In the genomic region with DNA sequence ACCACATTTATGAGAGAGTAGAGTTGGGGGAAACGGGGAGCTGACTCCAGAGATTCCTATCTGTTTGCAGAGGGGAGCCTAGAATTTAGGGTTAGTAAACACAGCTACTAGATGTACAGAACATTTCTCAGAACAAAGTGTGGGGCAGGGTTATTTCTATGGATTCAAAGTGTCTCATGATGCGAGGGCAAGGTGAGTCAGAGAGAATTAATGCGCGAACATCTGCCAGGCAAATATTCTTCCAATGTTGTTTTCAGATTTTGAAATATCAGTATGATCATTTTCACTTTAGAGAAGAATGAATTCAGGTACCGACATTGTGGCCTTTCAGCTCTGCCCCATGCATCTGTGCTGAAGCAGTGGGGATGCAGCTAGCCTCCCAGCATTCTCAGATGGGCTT, we compare ENCODE assay signal across 16 cellular contexts. TPM values are rescaled to one million over a fixed set of nuclear protein-coding genes. Genes with fewer than 3 reads are reported as not detected.
A peak's percentile ranks its signal among the peaks of the same experiment; 100 is the strongest.
DNase-seq lines count a peak whose midpoint lies in the region; ATAC-seq and TF ChIP-seq lines count a peak whose summit lies in the region.
"Had no signal": no experiment of that assay in that cellular context is flagged by ENCODE, and none has a peak within 500 bp of the region (broad histone marks: within the 10 kb centered on the region; RNA-seq: fewer than 3 reads in every experiment).

No MANE protein-coding gene starts in this region.

- no peak for ATAC-seq in CD4-positive, alpha-beta T cell (ENCODE audit: poor library complexity)
- no peak for ATAC-seq in HG02884 (IDR thresholded peaks at IDR 0.05; ENCODE audit: unreplicated experiment)
- ATAC-seq: A549 had no signal

- no peak overlapping the region for H3K27ac Mint-ChIP-seq in CD4-positive, alpha-beta T cell

- H3K9me3 ChIP-seq in CD4-positive, alpha-beta T cell (ENCODE audit: control insufficient read depth, low read length) = no peaks in the 10 kb centered on the region
- H3K9me3 ChIP-seq in esophagus squamous epithelium = no peaks in the 10 kb centered on the region
- H3K9me3 ChIP-seq: A549, SJSA1 had no signal

- intact Hi-C loops in CD4-positive, alpha-beta T cell (cut with DNase I, micrococcal nuclease) = loop anchor here (5.0 to 10.0 kb wide), 3 partner anchors 301 to 1196 kb away; partner anchors contain the start of gene TMX3 (in 1 of the 2)
- intact Hi-C loops in esophagus squamous epithelium (cut with DNase I) = no loop called here

- DNase-seq in CD4-positive, alpha-beta T cell = no peak
- DNase-seq in KBM-7 = peak; percentile 18
- no peak for DNase-seq in esophagus squamous epithelium (lab: John Stamatoyannopoulos, UW)
- no peak for DNase-seq in islet precursor cell
- no peak for DNase-seq in activated gamma-delta T cell treated with Interleukin-2 at 50 U/mL for 16 hours
- no peak for DNase-seq in LoVo (ENCODE audit: low spot score)
- DNase-seq: DMS153, NCI-H1417 treated with DMSO at 0.1 percent for 48 hours, NCI-H2029 treated with DMSO at 0.1 percent for 48 hours, NCI-H510A, NCI-H82 had no signal

- CTCF ChIA-PET in CD4-positive, alpha-beta T cell (lab: Charles Lee) = no interaction called here

- H3K4me3 Mint-ChIP-seq in CD4-positive, alpha-beta T cell = peak overlapping the region; percentile 68

- no peak for TF ChIP-seq POLR2A in esophagus squamous epithelium (IDR thresholded peaks at IDR 0.05)

- peaks cover 20% of the 10 kb centered on the region for H3K27me3 Mint-ChIP-seq in CD4-positive, alpha-beta T cell

- POLR2A ChIA-PET in CD4-positive, alpha-beta T cell (lab: Charles Lee) = no interaction called here

- H3K36me3 ChIP-seq in esophagus squamous epithelium = no peaks in the 10 kb centered on the region

- no peaks in the 10 kb centered on the region for H3K9me3 Mint-ChIP-seq in CD4-positive, alpha-beta T cell

- H3K27ac ChIP-seq in CD4-positive, alpha-beta T cell (ENCODE audit: low read depth, low read length) = no peak overlapping the region
- H3K27ac ChIP-seq in esophagus squamous epithelium (peak overlapping the region in 3 of 4 donors; percentile 88 to 92 (median 90)), temporal lobe (ENCODE audit: low read depth, low read length) (peak overlapping the region; percentile 44)
- H3K27ac ChIP-seq: A549, C4-2B, SJSA1 had no signal

- TF ChIP-seq CTCF in CD4-positive, alpha-beta T cell (IDR thresholded peaks at IDR 0.05) = no peak
- TF ChIP-seq CTCF in esophagus squamous epithelium (IDR thresholded peaks at IDR 0.05) = no peak

- no peak overlapping the region for H3K4me3 ChIP-seq in esophagus squamous epithelium
- H3K4me3 ChIP-seq: A549, SJSA1 had no signal

- no peaks in the 10 kb centered on the region for H3K36me3 Mint-ChIP-seq in CD4-positive, alpha-beta T cell (ENCODE audit: low read depth)

- peaks cover 37% of the 10 kb centered on the region for H3K4me1 Mint-ChIP-seq in CD4-positive, alpha-beta T cell (ENCODE audit: low read depth)

- H3K27me3 ChIP-seq in CD4-positive, alpha-beta T cell (ENCODE audit: control insufficient read depth, insufficient read depth, low read length) = no peaks in the 10 kb centered on the region
- no peaks in the 10 kb centered on the region for H3K27me3 ChIP-seq in esophagus squamous epithelium
- H3K27me3 ChIP-seq: SJSA1 had no signal

- in situ Hi-C loops in KBM-7 (cut with MboI; ENCODE audit: low pct_unique_long_range_greater_than_20kb, low sequenced_read_pairs) = no loop called here

- H3K4me1 ChIP-seq in esophagus squamous epithelium = peaks cover 4 to 53% (median 7%) of the 10 kb centered on the region in 3 donors
- H3K4me1 ChIP-seq: A549 had no signal

- WGBS in esophagus squamous epithelium, 2 donors = 77 to 81% methylated on average over 5 of the region's 5 CpGs

RNA-seq across cellular contexts. Expression of gene DSEL, which starts 2.0 kb away (rescaled TPM):
- total RNA-seq in CD4-positive, alpha-beta T cell = under 1 TPM; 0.52 to 0.53 TPM
- 1 to 10 TPM in 2 of 4 donors, under 1 TPM in 2; 0.45 to 5.7 (median 1.5) TPM for total RNA-seq in esophagus squamous epithelium
- 59.0 TPM for total RNA-seq in temporal lobe
